16 cellular contexts compared by ENCODE assay signal in genomic region chr4:2744576-2745270, GRCh38. TPM values are rescaled to one million over a fixed set of nuclear protein-coding genes. Genes with fewer than 3 reads are reported as not detected.
DNase-seq lines count a peak whose midpoint lies in the region; ATAC-seq, FAIRE-seq and TF ChIP-seq lines count a peak whose summit lies in the region.
"Had no signal": no experiment of that assay in that cellular context is flagged by ENCODE, and none has a peak within 500 bp of the region (broad histone marks: within the 10 kb centered on the region; RNA-seq: fewer than 3 reads in every experiment).

No MANE protein-coding gene starts in this region.

- H3K27me3 ChIP-seq in CD4-positive, CD25-positive, alpha-beta regulatory T cell (ENCODE audit: control insufficient read depth, insufficient read depth, low read length), result no peaks in the 10 kb centered on the region
- H3K27me3 ChIP-seq in H7 (ENCODE audit: control insufficient read depth, insufficient read depth, low read length) (no peaks in the 10 kb centered on the region), right cardiac atrium (ENCODE audit: control insufficient read depth, insufficient read depth) (no peaks in the 10 kb centered on the region)
- H3K27me3 ChIP-seq: MG63, upper lobe of left lung had no signal

- H3K4me1 Mint-ChIP-seq in CD4-positive, CD25-positive, alpha-beta regulatory T cell, result peaks cover 11 to 46% (median 27%) of the 10 kb centered on the region in 4 donors
- H3K4me1 Mint-ChIP-seq in central memory CD8-positive, alpha-beta T cell, result peaks cover 22% of the 10 kb centered on the region
- peaks cover 0 to 8% of the 10 kb centered on the region in 2 donors for H3K4me1 Mint-ChIP-seq in natural killer cell

- no peak for TF ChIP-seq CTCF in natural killer cell (IDR thresholded peaks at IDR 0.05)

- no peak for ATAC-seq in CD4-positive, CD25-positive, alpha-beta regulatory T cell (ENCODE audit: low read depth in 2 of 2)
- no peak for ATAC-seq in central memory CD8-positive, alpha-beta T cell (replicated peaks; ENCODE audit: extremely low read depth, poor library complexity, severe bottlenecking)
- ATAC-seq in natural killer cell (no peak), right cardiac atrium (no peak), HG03175 (IDR thresholded peaks at IDR 0.05; ENCODE audit: unreplicated experiment) (no peak), HG03159 (IDR thresholded peaks at IDR 0.05; ENCODE audit: unreplicated experiment) (no peak)

- no peak for DNase-seq in CD4-positive, CD25-positive, alpha-beta regulatory T cell
- DNase-seq in H7 (peak; percentile 32), natural killer cell (no peak), frontal cortex (ENCODE audit: low spot score in 2 of 2) (no peak), right cardiac atrium (no peak)
- no peak for DNase-seq in central memory CD8-positive, alpha-beta T cell (ENCODE audit: low spot score in 2 of 2)
- DNase-seq: central memory CD4-positive, alpha-beta T cell; EL; head of caudate nucleus; MG63; NCI-H2107; NCI-H82; T-helper 9 cell had no signal

- H3K27ac Mint-ChIP-seq in CD4-positive, CD25-positive, alpha-beta regulatory T cell, result peak overlapping the region; percentile 89 to 93 (median 89)
- peak overlapping the region; percentile 97 for H3K27ac Mint-ChIP-seq in central memory CD8-positive, alpha-beta T cell (ENCODE audit: low read depth)
- H3K27ac Mint-ChIP-seq in natural killer cell, result peak overlapping the region; percentile 74 to 81

- intact Hi-C loops in natural killer cell (cut with micrococcal nuclease), result no loop called here
- intact Hi-C loops in right cardiac atrium (cut with DNase I), result no loop called here

- no peak overlapping the region for H3K4me3 ChIP-seq in CD4-positive, CD25-positive, alpha-beta regulatory T cell (ENCODE audit: low read depth, low read length)
- no peak overlapping the region for H3K4me3 ChIP-seq in H7 (ENCODE audit: insufficient read depth, low read depth, low read length)
- H3K4me3 ChIP-seq in right cardiac atrium (ENCODE audit: low read length), result no peak overlapping the region
- H3K4me3 ChIP-seq: MG63, upper lobe of left lung had no signal

- H3K9me3 Mint-ChIP-seq in CD4-positive, CD25-positive, alpha-beta regulatory T cell, result no peaks in the 10 kb centered on the region
- H3K9me3 Mint-ChIP-seq in central memory CD8-positive, alpha-beta T cell, result no peaks in the 10 kb centered on the region
- H3K9me3 Mint-ChIP-seq in natural killer cell, result no peaks in the 10 kb centered on the region

- H3K36me3 ChIP-seq in CD4-positive, CD25-positive, alpha-beta regulatory T cell (ENCODE audit: control insufficient read depth, insufficient read depth, low read length), result peaks cover 63% of the 10 kb centered on the region
- H3K36me3 ChIP-seq in H7 (replicated peaks; ENCODE audit: control insufficient read depth, insufficient read depth, low read length), result peaks cover 26% of the 10 kb centered on the region

- H3K4me3 Mint-ChIP-seq in CD4-positive, CD25-positive, alpha-beta regulatory T cell, result no peak overlapping the region
- H3K4me3 Mint-ChIP-seq in central memory CD8-positive, alpha-beta T cell, result no peak overlapping the region
- no peak overlapping the region for H3K4me3 Mint-ChIP-seq in natural killer cell

- peak overlapping the region; percentile 89 for H3K27ac ChIP-seq in CD4-positive, CD25-positive, alpha-beta regulatory T cell (ENCODE audit: insufficient read depth, low read length, poor library complexity, severe bottlenecking)
- H3K27ac ChIP-seq in right cardiac atrium (ENCODE audit: low read length), result no peak overlapping the region

- peaks cover 31% of the 10 kb centered on the region for H3K36me3 Mint-ChIP-seq in CD4-positive, CD25-positive, alpha-beta regulatory T cell
- peaks cover 47% of the 10 kb centered on the region for H3K36me3 Mint-ChIP-seq in central memory CD8-positive, alpha-beta T cell (ENCODE audit: insufficient read depth)
- H3K36me3 Mint-ChIP-seq in natural killer cell, result peaks cover 7% of the 10 kb centered on the region

- no peaks in the 10 kb centered on the region for H3K9me3 ChIP-seq in CD4-positive, CD25-positive, alpha-beta regulatory T cell (ENCODE audit: control insufficient read depth in 2 of 2, low read length in 2 of 2)
- no peaks in the 10 kb centered on the region for H3K9me3 ChIP-seq in right cardiac atrium (ENCODE audit: control insufficient read depth, low read length)
- H3K9me3 ChIP-seq: MG63, upper lobe of left lung had no signal

- no peaks in the 10 kb centered on the region for H3K27me3 Mint-ChIP-seq in CD4-positive, CD25-positive, alpha-beta regulatory T cell
- H3K27me3 Mint-ChIP-seq in central memory CD8-positive, alpha-beta T cell, result no peaks in the 10 kb centered on the region
- no peaks in the 10 kb centered on the region for H3K27me3 Mint-ChIP-seq in natural killer cell (ENCODE audit: low read depth in 2 of 2)

- WGBS in right cardiac atrium, result 92% methylated on average over 28 of the region's 28 CpGs

- peaks cover 28% of the 10 kb centered on the region for H3K4me1 ChIP-seq in CD4-positive, CD25-positive, alpha-beta regulatory T cell (ENCODE audit: control insufficient read depth, insufficient read depth, low read length, poor library complexity, severe bottlenecking)
- peaks cover 2% of the 10 kb centered on the region for H3K4me1 ChIP-seq in right cardiac atrium (ENCODE audit: control insufficient read depth, insufficient read depth, low read length)

- no peak for FAIRE-seq in frontal cortex (lab: Jason Lieb, UNC)

RNA-seq across cellular contexts. Expression of gene TNIP2, which starts 11.4 kb away (rescaled TPM):
- total RNA-seq in CD4-positive, CD25-positive, alpha-beta regulatory T cell, result 87.7 TPM
- polyA plus RNA-seq in CD4-positive, CD25-positive, alpha-beta regulatory T cell, result 10 to 100 TPM; 43.9 to 53.3 (median 50.9) TPM
- 44.6 and 51.3 TPM in 2 replicates for total RNA-seq in H7 (2014; rRNA removed; shearing (Covaris generic))
- total RNA-seq in natural killer cell (10 to 100 TPM; 35.6 to 53.9 (median 41.6) TPM), frontal cortex (6.1 TPM), right cardiac atrium (10 to 100 TPM; 20.2 to 28.0 (median 24.6) TPM)
- 24.9 TPM for polyA plus RNA-seq in right cardiac atrium

RNA-seq across cellular contexts. Expression of gene SH3BP2, which starts 48.2 kb away (rescaled TPM):
- total RNA-seq in CD4-positive, CD25-positive, alpha-beta regulatory T cell, result 61.7 TPM
- polyA plus RNA-seq in CD4-positive, CD25-positive, alpha-beta regulatory T cell, result 1 to 10 TPM; 7.6 to 8.6 (median 8.4) TPM
- 20.4 and 35.5 TPM in 2 replicates for total RNA-seq in H7 (2014; rRNA removed; shearing (Covaris generic))
- total RNA-seq in natural killer cell (100 to 1,000 TPM; 213 to 283 (median 221) TPM), frontal cortex (19.6 TPM), right cardiac atrium (10 to 100 TPM; 20.5 to 28.8 (median 26.3) TPM)
- polyA plus RNA-seq in right cardiac atrium, result 21.7 TPM
